ENCODE assay signal across 28 cellular contexts in genomic region chr2:189826039-189826438, GRCh38.
"Had no signal": no experiment of that assay in that cellular context is flagged by ENCODE, and none has a peak within 500 bp of the region (broad histone marks: within the 10 kb centered on the region; RNA-seq: fewer than 3 reads in every experiment).

No MANE protein-coding gene starts in this region.

- H3K4me3 ChIP-seq: left ventricle myocardium inferior, lung, mucosa of descending colon, pancreas, prostate gland, skin epidermis, stomach, testis, thyroid gland, transverse colon, upper lobe of left lung, vagina had no signal

- H3K4me1 ChIP-seq: left ventricle myocardium inferior, pancreas, prostate gland, testis, thyroid gland, upper lobe of left lung, vagina had no signal

- DNase-seq: hippocampal formation; islet precursor cell; left ventricle myocardium inferior; midbrain; mucosa of descending colon; naive thymus-derived CD4-positive, alpha-beta T cell; nucleus accumbens; pancreas; posterior cingulate gyrus; retina; right cardiac atrium; stimulated activated CD4-positive, alpha-beta T cell treated with anti-CD3 and anti-CD28 coated beads, Interleukin-12 subunit alpha, Interleukin-12 subunit beta, amount 100 ng/mL, for 4 hours; stimulated activated CD4-positive, alpha-beta T cell treated with anti-CD3 and anti-CD28 coated beads, Interleukin-15, amount 100 ng/mL, for 24 hours; stimulated activated CD4-positive, alpha-beta T cell treated with anti-CD3 and anti-CD28 coated beads, Interleukin-2, amount 100 ng/mL, for 24 hours; stimulated activated CD4-positive, alpha-beta T cell treated with anti-CD3 and anti-CD28 coated beads, Interleukin-4, amount 100 ng/mL, for 1 hour; stimulated activated naive B cell treated with anti-CD40 and anti-IgM and Interleukin-4, amounts not matched to agents 10 μg/mL and 1 μg/mL and 100 μg/mL, for 72 hours; stimulated activated naive CD8-positive, alpha-beta T cell treated with anti-CD3 and anti-CD28 coated beads, Interleukin-15, Interleukin-2, amounts not matched to agents 100 U/mL and 50 U/mL, for 24 hours; stomach; testis; thyroid gland; transverse colon; upper lobe of left lung had no signal

- H3K36me3 ChIP-seq: pancreas, prostate gland, thyroid gland, upper lobe of left lung, vagina had no signal

- H3K9me3 ChIP-seq: left ventricle myocardium inferior, mucosa of descending colon, pancreas, prostate gland, stomach, testis, thyroid gland, transverse colon, upper lobe of left lung, vagina had no signal

- ATAC-seq: mucosa of descending colon; naive thymus-derived CD4-positive, alpha-beta T cell; natural killer cell treated with Interleukin-12 subunit alpha and Interleukin-12 subunit beta and Interleukin-15 and Interleukin-18, amount 100 ng/mL, for 72 hours; pancreas; right cardiac atrium; sciatic nerve; stimulated activated naive B cell treated with anti-CD40 and anti-IgM and Interleukin-4, amounts not matched to agents 10 μg/mL and 1 μg/mL and 100 μg/mL, for 72 hours; stimulated activated naive CD8-positive, alpha-beta T cell treated with anti-CD3 and anti-CD28 coated beads, Interleukin-15, Interleukin-2, amounts not matched to agents 100 U/mL and 50 U/mL, for 24 hours had no signal

- H3K27me3 ChIP-seq: pancreas, stomach, testis, thyroid gland, transverse colon, upper lobe of left lung, vagina had no signal

- H3K27ac ChIP-seq: left ventricle myocardium inferior, pancreas, prostate gland, skin epidermis, stomach, testis, thyroid gland, transverse colon, upper lobe of left lung, vagina had no signal
